ENCODE assay signal across 28 cellular contexts in genomic region chr12:29731556-29731955, GRCh38. TPM values are rescaled to one million over a fixed set of nuclear protein-coding genes. Genes with fewer than 3 reads are reported as not detected.
DNase-seq lines count a peak whose midpoint lies in the region; TF ChIP-seq lines count a peak whose summit lies in the region.
"Had no signal": no experiment of that assay in that cellular context is flagged by ENCODE, and none has a peak within 500 bp of the region (broad histone marks: within the 10 kb centered on the region; RNA-seq: fewer than 3 reads in every experiment).

No MANE protein-coding gene starts in this region.

- H3K36me3 Mint-ChIP-seq in osteocyte (ENCODE audit: unreplicated experiment) = peaks cover 12% of the 10 kb centered on the region
- H3K36me3 Mint-ChIP-seq in activated CD4-positive, alpha-beta memory T cell treated with anti-CD3 and anti-CD28 coated beads for 36 hours = no peaks in the 10 kb centered on the region
- H3K36me3 Mint-ChIP-seq: IgD-negative memory B cell had no signal

- H3K9me3 Mint-ChIP-seq in osteocyte (ENCODE audit: unreplicated experiment) = no peaks in the 10 kb centered on the region
- no peaks in the 10 kb centered on the region for H3K9me3 Mint-ChIP-seq in activated CD4-positive, alpha-beta memory T cell treated with anti-CD3 and anti-CD28 coated beads for 36 hours

- no peaks in the 10 kb centered on the region for H3K79me2 ChIP-seq in OCI-LY7 (ENCODE audit: insufficient read depth, low read depth, low read length)

- no peaks in the 10 kb centered on the region for H3K9me3 ChIP-seq in tibial artery
- no peaks in the 10 kb centered on the region for H3K9me3 ChIP-seq in OCI-LY7 (ENCODE audit: low read length)
- H3K9me3 ChIP-seq: BE2C, HAP-1 had no signal

- H3K36me3 ChIP-seq in tibial artery = peaks cover 0 to 5% (median 0%) of the 10 kb centered on the region in 3 donors
- no peaks in the 10 kb centered on the region for H3K36me3 ChIP-seq in OCI-LY7 (ENCODE audit: insufficient read depth, low read length)
- H3K36me3 ChIP-seq: BE2C, HAP-1 had no signal

- H3K27ac ChIP-seq in tibial artery = peak overlapping the region; percentile 38 to 72
- no peak overlapping the region for H3K27ac ChIP-seq in OCI-LY7 (ENCODE audit: low read depth, low read length, poor library complexity, severe bottlenecking)
- H3K27ac ChIP-seq: 22Rv1, KMS-11, PC-9 had no signal

- no TSS peak for BruUV-seq in OCI-LY7 (replicated peaks; lab: Mats Ljungman, UMichigan)

- H2AFZ ChIP-seq in OCI-LY7 (ENCODE audit: low read length) = no peak overlapping the region
- H2AFZ ChIP-seq: PC-9 had no signal

- no peak overlapping the region for H3K4me2 ChIP-seq in OCI-LY7 (ENCODE audit: low read length)
- H3K4me2 ChIP-seq: KMS-11, PC-9 had no signal

- CTCF ChIA-PET in activated CD4-positive, alpha-beta memory T cell treated with anti-CD3 and anti-CD28 coated beads for 36 hours (lab: Charles Lee) = no interaction called here
- CTCF ChIA-PET in OCI-LY7 (lab: Charles Lee; ENCODE audit: unreplicated experiment) = no interaction called here

- H4K20me1 ChIP-seq in OCI-LY7 (ENCODE audit: insufficient read depth, low read length) = no peaks in the 10 kb centered on the region

- POLR2A ChIA-PET in activated CD4-positive, alpha-beta memory T cell treated with anti-CD3 and anti-CD28 coated beads for 36 hours (lab: Charles Lee) = no interaction called here
- POLR2A ChIA-PET in OCI-LY7 (lab: Charles Lee) = no interaction called here

- H3K4me3 ChIP-seq in tibial artery (no peak overlapping the region), OCI-LY7 (ENCODE audit: low read depth, low read length, poor library complexity, severe bottlenecking) (no peak overlapping the region)
- H3K4me3 ChIP-seq: HAP-1, PC-9 had no signal

- H3K27ac Mint-ChIP-seq in osteocyte (ENCODE audit: unreplicated experiment) = peak overlapping the region; percentile 42
- H3K27ac Mint-ChIP-seq in activated CD4-positive, alpha-beta memory T cell treated with anti-CD3 and anti-CD28 coated beads for 36 hours = no peak overlapping the region
- H3K27ac Mint-ChIP-seq: CD14-positive monocyte; CD8-positive, alpha-beta memory T cell; HFFc6; IgD-negative memory B cell had no signal

- intact Hi-C loops in tibial artery (cut with DNase I; ENCODE audit: low total_unique reads) (no loop called here), OCI-LY7 (cut with micrococcal nuclease; ENCODE audit: unreplicated experiment) (no loop called here)
- intact Hi-C loops in activated CD4-positive, alpha-beta memory T cell treated with anti-CD3 and anti-CD28 coated beads for 36 hours (cut with micrococcal nuclease) = no loop called here

- H3K27me3 Mint-ChIP-seq in osteocyte (ENCODE audit: unreplicated experiment) = no peaks in the 10 kb centered on the region
- H3K27me3 Mint-ChIP-seq in activated CD4-positive, alpha-beta memory T cell treated with anti-CD3 and anti-CD28 coated beads for 36 hours = peaks cover 4% of the 10 kb centered on the region
- H3K27me3 Mint-ChIP-seq: IgD-negative memory B cell had no signal

- H3K27me3 ChIP-seq in tibial artery = no peaks in the 10 kb centered on the region
- H3K27me3 ChIP-seq: BE2C had no signal

- H3K9me2 ChIP-seq in OCI-LY7 (ENCODE audit: insufficient read depth, low read length) = no peaks in the 10 kb centered on the region

- peaks cover 0 to 98% (median 57%) of the 10 kb centered on the region in 4 donors for H3K4me1 ChIP-seq in tibial artery
- no peaks in the 10 kb centered on the region for H3K4me1 ChIP-seq in OCI-LY7 (ENCODE audit: insufficient read depth, low read length, poor library complexity, severe bottlenecking)

- TF ChIP-seq CTCF in osteocyte (IDR thresholded peaks at IDR 0.05) = no peak
- no peak for TF ChIP-seq CTCF in tibial artery (IDR thresholded peaks at IDR 0.05)
- no peak for TF ChIP-seq CTCF in OCI-LY7 (conservative IDR thresholded peaks at IDR 0.05; ENCODE audit: low read length)

- DNase-seq in NCI-H1694 treated with DMSO at 0.1 percent for 48 hours (lab: John Stamatoyannopoulos, UW) = peak; percentile 32
- no peak for DNase-seq in NCI-H1694 (lab: John Stamatoyannopoulos, UW)
- peak; percentile 17 to 62 for DNase-seq in dermis microvascular lymphatic vessel endothelial cell (ENCODE audit: low read depth in 2 of 2)
- no peak for DNase-seq in osteocyte (ENCODE audit: extremely low spot score, unreplicated experiment)
- no peak for DNase-seq in tibial artery
- DNase-seq in activated CD4-positive, alpha-beta memory T cell treated with anti-CD3 and anti-CD28 coated beads for 36 hours = no peak
- DNase-seq in NCI-H1930 (lab: John Stamatoyannopoulos, UW) = no peak
- no peak for DNase-seq in OCI-LY7 (ENCODE audit: low spot score)
- DNase-seq: ACHN; CD8-positive, alpha-beta memory T cell; DMS79 treated with DMSO at 0.1 percent for 48 hours; GF-D8; GOT3; HFFc6; NCI-H1048; NCI-H1417; NCI-H187; NCI-H2107; NCI-H524 treated with DMSO at 0.1 percent for 48 hours; NCI-H774; NK-92 treated with Interleukin-12 subunit alpha and Interleukin-12 subunit beta, amount 100 ng/mL, for 24 hours; PC-9 had no signal

- peaks cover 44% of the 10 kb centered on the region for H3K4me1 Mint-ChIP-seq in osteocyte (ENCODE audit: unreplicated experiment)
- peaks cover 3% of the 10 kb centered on the region for H3K4me1 Mint-ChIP-seq in activated CD4-positive, alpha-beta memory T cell treated with anti-CD3 and anti-CD28 coated beads for 36 hours (ENCODE audit: low read depth)
- H3K4me1 Mint-ChIP-seq: CD8-positive, alpha-beta memory T cell; IgD-negative memory B cell had no signal

- H3K4me3 Mint-ChIP-seq in osteocyte (ENCODE audit: unreplicated experiment) = no peak overlapping the region
- no peak overlapping the region for H3K4me3 Mint-ChIP-seq in activated CD4-positive, alpha-beta memory T cell treated with anti-CD3 and anti-CD28 coated beads for 36 hours
- H3K4me3 Mint-ChIP-seq: CD14-positive monocyte; CD8-positive, alpha-beta memory T cell; HFFc6; IgD-negative memory B cell had no signal

RNA-seq across cellular contexts. Expression of gene TMTC1, which starts 52.2 kb away (rescaled TPM):
- total RNA-seq in dermis microvascular lymphatic vessel endothelial cell (0.77 and 6.3 TPM in 2 replicates), osteocyte (35.3 and 37.5 TPM in 2 replicates), OCI-LY7 (2022) (not detected in 2 replicates)
- total RNA-seq in activated CD4-positive, alpha-beta memory T cell treated with anti-CD3 and anti-CD28 coated beads for 36 hours = under 1 TPM; 0.15 to 0.17 TPM
- 0.44 TPM in 1 of 2 replicates, not detected in the other for total RNA-seq in OCI-LY7 (2014; rRNA removed; shearing (Covaris generic))
- total RNA-seq: CD8-positive, alpha-beta memory T cell; HFFc6 had no signal

Comparison
In these comparisons a context has a peak if more than half of its experiments do, and no peak if none do; other contexts are left out.
1. DNase-seq: peak in NCI-H1694 treated with DMSO at 0.1 percent for 48 hours (single experiment) and dermis microvascular lymphatic vessel endothelial cell (2 of 2); none in NCI-H1694 (single experiment), osteocyte (single experiment), tibial artery (0 of 2), activated CD4-positive, alpha-beta memory T cell treated with anti-CD3 and anti-CD28 coated beads for 36 hours (single experiment), NCI-H1930 (0 of 2) and OCI-LY7 (single experiment).